1 cellular context compared by ENCODE assay signal in genomic region chr17:78395186-78395585, GRCh38.
TF ChIP-seq lines count a peak whose summit lies in the region.

No MANE protein-coding gene starts in this region.

TF ChIP-seq in endothelial cell of umbilical vein, 7 proteins besides CTCF, POLR2A, EP300 and RAD21:
- TF ChIP-seq EZH2 (IDR thresholded peaks at IDR 0.05; ENCODE audit: borderline replicate concordance, low read depth, low read length, severe bottlenecking): no peak
- no peak for TF ChIP-seq POLR2AphosphoS5 (IDR thresholded peaks at IDR 0.05; ENCODE audit: insufficient read depth, low read depth, low read length)
- TF ChIP-seq FOS (IDR thresholded peaks at IDR 0.05; ENCODE audit: borderline replicate concordance, insufficient read depth, low read length): no peak
- TF ChIP-seq MYC (IDR thresholded peaks at IDR 0.05; ENCODE audit: low read depth, low read length): no peak
- no peak for TF ChIP-seq MAX (IDR thresholded peaks at IDR 0.05; ENCODE audit: insufficient read depth, insufficient read length)
- TF ChIP-seq JUN (IDR thresholded peaks at IDR 0.05; ENCODE audit: borderline replicate concordance, insufficient read depth, insufficient read length, low read depth): no peak
- no peak for TF ChIP-seq GATA2 (IDR thresholded peaks at IDR 0.05; ENCODE audit: insufficient read depth, insufficient read length, low read depth, low read length)
